In the genomic region with DNA sequence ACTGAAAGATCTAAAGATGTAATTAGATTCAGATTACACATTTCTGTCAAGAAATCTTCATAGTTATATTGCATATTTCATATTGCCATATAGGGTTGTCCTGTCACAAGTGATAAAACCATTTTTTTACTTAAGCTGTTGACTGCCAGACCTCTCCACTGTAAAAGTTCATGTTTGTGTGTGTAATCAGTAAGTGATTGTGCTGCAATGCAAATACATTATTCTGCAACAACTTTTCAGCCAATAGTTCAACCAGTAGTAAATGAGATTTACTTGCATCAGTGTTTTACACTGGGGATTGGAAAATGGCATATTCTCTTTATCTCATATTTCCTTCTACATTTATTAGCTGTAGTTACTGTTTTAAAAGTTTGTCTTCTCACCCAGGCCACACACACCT, we compare ENCODE assay signal across 20 cellular contexts.
DNase-seq lines count a peak whose midpoint lies in the region; ATAC-seq, FAIRE-seq and TF ChIP-seq lines count a peak whose summit lies in the region.
"Had no signal": no experiment of that assay in that cellular context is flagged by ENCODE, and none has a peak within 500 bp of the region (broad histone marks: within the 10 kb centered on the region; RNA-seq: fewer than 3 reads in every experiment).

No MANE protein-coding gene starts in this region.

- H3K9ac ChIP-seq in liver (ENCODE audit: low read depth in 1 of 2, low read length in 2 of 2): no peak overlapping the region
- no peak overlapping the region for H3K9ac ChIP-seq in HepG2 (ENCODE audit: insufficient read depth, low read depth, low read length)
- H3K9ac ChIP-seq: BLaER1 treated with 17β-estradiol and CSF1 and Interleukin-3, amounts not matched to agents 10 nM and 100 nM had no signal

- no peak overlapping the region for H3K4me2 ChIP-seq in HepG2 (ENCODE audit: low read depth, low read length)
- H3K4me2 ChIP-seq: A549; BLaER1 treated with 17β-estradiol and CSF1 and Interleukin-3, amounts not matched to agents 10 nM and 100 nM had no signal

- no peaks in the 10 kb centered on the region for H3K79me2 ChIP-seq in HepG2 (ENCODE audit: insufficient read depth, low read length)

- H3K4me1 ChIP-seq in liver (ENCODE audit: control insufficient read depth in 4 of 4, insufficient read depth in 4 of 4, low read length in 3 of 4) (peaks cover 0 to 3% (median 0%) of the 10 kb centered on the region in 4 donors), HepG2 (ENCODE audit: insufficient read depth, low read length) (no peaks in the 10 kb centered on the region)
- H3K4me1 ChIP-seq: A549, Caco-2 had no signal

- TF ChIP-seq EP300 in HepG2 (IDR thresholded peaks at IDR 0.05; ENCODE audit: low read depth in 2 of 2, low read length in 2 of 2) (no peak), HepG2 (CRISPR knock-in tag; IDR thresholded peaks at IDR 0.05; ENCODE audit: borderline replicate concordance) (no peak)

- no peak for FAIRE-seq in HepG2 (lab: Jason Lieb, UNC)
- FAIRE-seq: A549, D721Med, G401.6, GM12891, GM19239 had no signal

- H3K27me3 ChIP-seq in liver (ENCODE audit: control insufficient read depth in 4 of 4, insufficient read depth in 4 of 4, low read length in 3 of 4) (no peaks in the 10 kb centered on the region), HepG2 (ENCODE audit: control insufficient read depth in 1 of 2, insufficient read depth in 2 of 2, low read length in 2 of 2) (no peaks in the 10 kb centered on the region)
- H3K27me3 ChIP-seq: BLaER1 treated with 17β-estradiol and CSF1 and Interleukin-3, amounts not matched to agents 10 nM and 100 nM had no signal

- no TSS peak for BruUV-seq in HepG2 (replicated peaks; lab: Mats Ljungman, UMichigan)

- POLR2A ChIA-PET in HepG2 (lab: Yijun Ruan, JAX): no interaction called here

- no peaks in the 10 kb centered on the region for H4K20me1 ChIP-seq in HepG2 (ENCODE audit: insufficient read depth, low read length)
- H4K20me1 ChIP-seq: BLaER1 treated with 17β-estradiol and CSF1 and Interleukin-3, amounts not matched to agents 10 nM and 100 nM had no signal

- H3K27ac ChIP-seq in liver (ENCODE audit: low read depth in 1 of 2, low read length in 2 of 2) (no peak overlapping the region), HepG2 (ENCODE audit: extremely low read length, insufficient read depth, low read length) (no peak overlapping the region)
- H3K27ac ChIP-seq: 22Rv1; A549; BLaER1 treated with 17β-estradiol and CSF1 and Interleukin-3, amounts not matched to agents 10 nM and 100 nM; C4-2B had no signal

- TF ChIP-seq POLR2A in HepG2 (IDR thresholded peaks at IDR 0.05; ENCODE audit: insufficient read depth in 1 of 2, low read depth in 2 of 2, low read length in 2 of 2): no peak

- H3K4me3 ChIP-seq in liver (ENCODE audit: low read depth in 1 of 3, low read length in 3 of 3) (no peak overlapping the region), HepG2 (replicated peaks in 1 of 3; ENCODE audit: insufficient read depth in 1 of 3, low read depth in 2 of 3, low read length in 3 of 3) (no peak overlapping the region)
- H3K4me3 ChIP-seq: A549; BLaER1 treated with 17β-estradiol and CSF1 and Interleukin-3, amounts not matched to agents 10 nM and 100 nM had no signal

- no peak for DNase-seq in HepG2 (ENCODE audit: low spot score)
- no peak for DNase-seq in left lobe of liver (ENCODE audit: low spot score)
- DNase-seq: AML-193; Caco-2; Calu3; CD4-positive, alpha-beta T cell; CD8-positive, alpha-beta T cell; DMS79 treated with DMSO at 0.1 percent for 48 hours; GF-D8 had no signal

- no peaks in the 10 kb centered on the region for H3K36me3 ChIP-seq in liver (ENCODE audit: control insufficient read depth in 4 of 4, insufficient read depth in 3 of 4, low read depth in 1 of 4, low read length in 3 of 4)
- no peaks in the 10 kb centered on the region for H3K36me3 ChIP-seq in HepG2 (replicated peaks in 1 of 2; ENCODE audit: control insufficient read depth in 1 of 2, insufficient read depth in 2 of 2, low read length in 2 of 2)
- H3K36me3 ChIP-seq: BLaER1 treated with 17β-estradiol and CSF1 and Interleukin-3, amounts not matched to agents 10 nM and 100 nM had no signal

- TF ChIP-seq CTCF in liver (IDR thresholded peaks at IDR 0.05; ENCODE audit: low read depth, low read length, missing input control) (no peak), HepG2 (CRISPR knock-in tag; IDR thresholded peaks at IDR 0.05) (no peak)

- ATAC-seq in HepG2: no peak
- ATAC-seq in left lobe of liver: peak; percentile 68
- ATAC-seq in GM19455 (IDR thresholded peaks at IDR 0.05; ENCODE audit: unreplicated experiment): no peak
- ATAC-seq in HG03280 (IDR thresholded peaks at IDR 0.05; ENCODE audit: unreplicated experiment): no peak
- ATAC-seq: A549; CD8-positive, alpha-beta T cell had no signal

- H3K9me3 ChIP-seq in liver (ENCODE audit: control insufficient read depth in 4 of 4, low read length in 3 of 4) (no peaks in the 10 kb centered on the region), HepG2 (ENCODE audit: low read length) (no peaks in the 10 kb centered on the region)
- H3K9me3 ChIP-seq: A549; BLaER1 treated with 17β-estradiol and CSF1 and Interleukin-3, amounts not matched to agents 10 nM and 100 nM; Caco-2 had no signal

- no peak overlapping the region for H2AFZ ChIP-seq in HepG2 (ENCODE audit: low read length)

- CTCF ChIA-PET in HepG2 (lab: Yijun Ruan, JAX; ENCODE audit: low intra/inter-chr PET ratio, low total read pairs): no interaction called here

- peak in 1 of 2 donors; percentile 14 for TF ChIP-seq RAD21 in liver (IDR thresholded peaks at IDR 0.05)
- no peak for TF ChIP-seq RAD21 in HepG2 (CRISPR knock-in tag; IDR thresholded peaks at IDR 0.05)

- in situ Hi-C loops in HepG2 (cut with HindIII; ENCODE audit: extremely low pct_ligation_motif_present, low pct_unique_long_range_greater_than_20kb): no loop called here

- intact Hi-C loops in HepG2 (cut with micrococcal nuclease; ENCODE audit: unreplicated experiment): no loop called here

TF ChIP-seq in liver, 16 proteins besides CTCF, POLR2A, EP300 and RAD21:
- TF ChIP-seq FOXA2 (IDR thresholded peaks at IDR 0.05) (peak; percentile 53), RXRA (IDR thresholded peaks at IDR 0.05) (peak; percentile 37), JUND (IDR thresholded peaks at IDR 0.05) (no peak), FOXA1 (IDR thresholded peaks at IDR 0.05) (peak; percentile 54), HNF4A (conservative IDR thresholded peaks at IDR 0.05) (peak; percentile 44 to 45), YY1 (IDR thresholded peaks at IDR 0.05) (no peak), SP1 (IDR thresholded peaks at IDR 0.05) (peak; percentile 18), GABPA (IDR thresholded peaks at IDR 0.05 in 1 of 2, conservative IDR thresholded peaks at IDR 0.05 in 1 of 2) (no peak), ATF3 (IDR thresholded peaks at IDR 0.05) (peak; percentile 47)

TF ChIP-seq in HepG2, 621 proteins besides CTCF, POLR2A, EP300 and RAD21:
- no peak for TF ChIP-seq ZNF607 (CRISPR knock-in tag; IDR thresholded peaks at IDR 0.05; ENCODE audit: borderline replicate concordance)
- TF ChIP-seq FOXK2 (IDR thresholded peaks at IDR 0.05): no peak
- no peak for TF ChIP-seq ZNF430 (CRISPR knock-in tag; IDR thresholded peaks at IDR 0.05)
- TF ChIP-seq ZNF337 (CRISPR knock-in tag; IDR thresholded peaks at IDR 0.05; ENCODE audit: borderline replicate concordance, low read depth): no peak
- no peak for TF ChIP-seq MAX (IDR thresholded peaks at IDR 0.05)
- TF ChIP-seq ZNF468 (CRISPR knock-in tag; IDR thresholded peaks at IDR 0.05): no peak
- TF ChIP-seq ZNF234 (CRISPR knock-in tag; conservative IDR thresholded peaks at IDR 0.05): no peak
- no peak for TF ChIP-seq NFKB2 (CRISPR knock-in tag; IDR thresholded peaks at IDR 0.05; ENCODE audit: borderline replicate concordance)
- TF ChIP-seq SATB2 (CRISPR knock-in tag; IDR thresholded peaks at IDR 0.05): no peak
